ENCODE assay signal across 8 cellular contexts in genomic region chr9:76905661-76905983, GRCh38.
DNase-seq lines count a peak whose midpoint lies in the region; ATAC-seq lines count a peak whose summit lies in the region.

No MANE protein-coding gene starts in this region.

- DNase-seq in SK-N-MC (ENCODE audit: low read depth, low spot score) (no peak), glomerular visceral epithelial cell (ENCODE audit: extremely low spot score) (peak; percentile 8), superior temporal gyrus (ENCODE audit: extremely low spot score) (no peak), SIG-M5 treated with dmso at 0.1 percent for 504 hours (lab: John Stamatoyannopoulos, UW; ENCODE audit: unreplicated experiment) (no peak), DMS 273 (lab: John Stamatoyannopoulos, UW; ENCODE audit: unreplicated experiment) (no peak)

- H3K4me1 ChIP-seq in ES-I3 (ENCODE audit: insufficient read depth, low read length) (peaks cover 20% of the 10 kb centered on the region), rectal smooth muscle tissue (ENCODE audit: control insufficient read depth, insufficient read depth, low read length) (peaks cover 11% of the 10 kb centered on the region)

- H3K27me3 ChIP-seq in rectal smooth muscle tissue (ENCODE audit: control insufficient read depth, insufficient read depth, low read length), result no peaks in the 10 kb centered on the region

- H3K27ac ChIP-seq in SK-N-MC (no peak overlapping the region), rectal smooth muscle tissue (ENCODE audit: low read depth, low read length) (peak overlapping the region; percentile 86)

- H3K9ac ChIP-seq in ES-I3 (ENCODE audit: low read depth, low read length) (peak overlapping the region; percentile 70), SK-N-MC (ENCODE audit: insufficient read length) (no peak overlapping the region), rectal smooth muscle tissue (ENCODE audit: low read length) (peak overlapping the region; percentile 85)

- H3K36me3 ChIP-seq in ES-I3 (ENCODE audit: insufficient read depth, low read length) (no peaks in the 10 kb centered on the region), SK-N-MC (ENCODE audit: insufficient read depth, low read length) (no peaks in the 10 kb centered on the region), rectal smooth muscle tissue (ENCODE audit: control insufficient read depth, insufficient read depth, low read length) (no peaks in the 10 kb centered on the region)

- H3K9me3 ChIP-seq in ES-I3 (ENCODE audit: control insufficient read depth, insufficient read depth, low read length) (no peaks in the 10 kb centered on the region), SK-N-MC (ENCODE audit: low read depth, low read length) (no peaks in the 10 kb centered on the region)

- no peak for ATAC-seq in HG03039 (IDR thresholded peaks at IDR 0.05; ENCODE audit: unreplicated experiment)

- H3K4me3 ChIP-seq in SK-N-MC (peak overlapping the region; percentile 54; the same call in 1 of the 2 replicates), rectal smooth muscle tissue (ENCODE audit: low read length) (peak overlapping the region; percentile 81)
